ENCODE assay signal across 8 cellular contexts in genomic region chr15:71752604-71753289, GRCh38. TPM values are rescaled to one million over a fixed set of nuclear protein-coding genes. Genes with fewer than 3 reads are reported as not detected.
A peak's percentile ranks its signal among the peaks of the same experiment; 100 is the strongest.
DNase-seq lines count a peak whose midpoint lies in the region; ATAC-seq and TF ChIP-seq lines count a peak whose summit lies in the region.

No MANE protein-coding gene starts in this region.

- H3K4me1 Mint-ChIP-seq in naive thymus-derived CD4-positive, alpha-beta T cell: no peaks in the 10 kb centered on the region

- ATAC-seq in GM18870 (IDR thresholded peaks at IDR 0.05; ENCODE audit: unreplicated experiment): no peak
- no peak for ATAC-seq in naive thymus-derived CD4-positive, alpha-beta T cell

- H3K36me3 ChIP-seq in adrenal gland (replicated peaks in 1 of 2): no peaks in the 10 kb centered on the region
- H3K36me3 ChIP-seq in naive thymus-derived CD4-positive, alpha-beta T cell (ENCODE audit: control insufficient read depth in 2 of 3, insufficient read depth in 3 of 3, low read length in 3 of 3): no peaks in the 10 kb centered on the region

- H3K27me3 Mint-ChIP-seq in naive thymus-derived CD4-positive, alpha-beta T cell: peaks cover 6 to 20% (median 13%) of the 10 kb centered on the region in 5 donors

- intact Hi-C loops in adrenal gland (cut with DNase I): no loop called here
- intact Hi-C loops in naive thymus-derived CD4-positive, alpha-beta T cell (cut with micrococcal nuclease): no loop called here

- TF ChIP-seq CTCF in LNCaP clone FGC (IDR thresholded peaks at IDR 0.05; ENCODE audit: control insufficient read depth, extremely low read depth, insufficient read depth) (peak; percentile 55), adrenal gland (IDR thresholded peaks at IDR 0.05) (peak in 5 of 6 experiments; percentile 25 to 49 (median 47))

- peaks cover 0 to 7% (median 0%) of the 10 kb centered on the region in 11 donors for H3K9me3 Mint-ChIP-seq in naive thymus-derived CD4-positive, alpha-beta T cell

- peak overlapping the region in 3 of 5 donors; percentile 39 to 56 (median 50) for H3K27ac ChIP-seq in adrenal gland
- no peak overlapping the region for H3K27ac ChIP-seq in naive thymus-derived CD4-positive, alpha-beta T cell (ENCODE audit: low read depth, low read length)

- TF ChIP-seq POLR2A in adrenal gland (IDR thresholded peaks at IDR 0.05): peak in 1 of 2 donors; percentile 39

- no peaks in the 10 kb centered on the region for H3K36me3 Mint-ChIP-seq in naive thymus-derived CD4-positive, alpha-beta T cell

- DNase-seq in NCI-H510A treated with DMSO at 0.1 percent for 48 hours (lab: John Stamatoyannopoulos, UW) (peak; percentile 61), NCI-H510A (lab: John Stamatoyannopoulos, UW) (no peak), LNCaP clone FGC (ENCODE audit: low read depth) (peak; percentile 75), adrenal gland (peak; percentile 56 to 89 (median 73)), left kidney (ENCODE audit: low read depth, low spot score) (peak; percentile 71), cortex of kidney (lab: John Stamatoyannopoulos, UW) (no peak)
- DNase-seq in naive thymus-derived CD4-positive, alpha-beta T cell: no peak

- H3K4me3 ChIP-seq in LNCaP clone FGC (ENCODE audit: low read depth, low read length): no peak overlapping the region
- no peak overlapping the region for H3K4me3 ChIP-seq in adrenal gland
- H3K4me3 ChIP-seq in naive thymus-derived CD4-positive, alpha-beta T cell (ENCODE audit: low read length): no peak overlapping the region

- CTCF ChIA-PET in naive thymus-derived CD4-positive, alpha-beta T cell (lab: Charles Lee): interaction anchor here (1.2 to 1.6 kb wide), 2 partner anchors 9 to 406 kb away, joined by 3 to 7 read pairs; no protein-coding TSS in a partner anchor

- WGBS in adrenal gland, 4 donors: 45 to 53% (median 51%) methylated on average over 11 of the region's 11 CpGs

- H3K27ac Mint-ChIP-seq in naive thymus-derived CD4-positive, alpha-beta T cell: no peak overlapping the region

- no peaks in the 10 kb centered on the region for H3K27me3 ChIP-seq in adrenal gland
- H3K27me3 ChIP-seq in naive thymus-derived CD4-positive, alpha-beta T cell (ENCODE audit: control insufficient read depth in 2 of 2, insufficient read depth in 2 of 2, low read length in 2 of 2): peaks cover 0 to 4% of the 10 kb centered on the region in 2 donors

- no peaks in the 10 kb centered on the region for H3K9me3 ChIP-seq in adrenal gland (replicated peaks in 1 of 3)
- no peaks in the 10 kb centered on the region for H3K9me3 ChIP-seq in naive thymus-derived CD4-positive, alpha-beta T cell (ENCODE audit: control insufficient read depth in 2 of 3, low read length in 3 of 3)

- POLR2A ChIA-PET in naive thymus-derived CD4-positive, alpha-beta T cell (lab: Charles Lee): no interaction called here

- no peak overlapping the region for H3K4me3 Mint-ChIP-seq in naive thymus-derived CD4-positive, alpha-beta T cell

- H3K4me1 ChIP-seq in adrenal gland (replicated peaks in 1 of 2): peaks cover under 1 to 5% of the 10 kb centered on the region in 2 donors
- H3K4me1 ChIP-seq in naive thymus-derived CD4-positive, alpha-beta T cell (ENCODE audit: control insufficient read depth in 2 of 2, insufficient read depth in 2 of 2, low read length in 2 of 2): no peaks in the 10 kb centered on the region

RNA-seq across cellular contexts. Expression of gene NR2E3, which starts 57.6 kb away (rescaled TPM):
- total RNA-seq in adrenal gland: under 1 TPM in 6 of 8 donors, not detected in 2; 0.11 to 0.60 (median 0.41) TPM
- 1 to 10 TPM in 1 of 3 donors, under 1 TPM in 2; 0.22 to 1.4 (median 0.77) TPM for polyA plus RNA-seq in adrenal gland
- not detected for total RNA-seq in naive thymus-derived CD4-positive, alpha-beta T cell
- polyA plus RNA-seq in naive thymus-derived CD4-positive, alpha-beta T cell: not detected

Comparison
In these comparisons a context has a peak if more than half of its experiments do, and no peak if none do; other contexts are left out.
1. DNase-seq: peak in NCI-H510A treated with DMSO at 0.1 percent for 48 hours (single experiment), LNCaP clone FGC (single experiment), adrenal gland (7 of 7) and left kidney (single experiment); none in NCI-H510A (single experiment), cortex of kidney (single experiment) and naive thymus-derived CD4-positive, alpha-beta T cell (0 of 9).